In the genomic region with DNA sequence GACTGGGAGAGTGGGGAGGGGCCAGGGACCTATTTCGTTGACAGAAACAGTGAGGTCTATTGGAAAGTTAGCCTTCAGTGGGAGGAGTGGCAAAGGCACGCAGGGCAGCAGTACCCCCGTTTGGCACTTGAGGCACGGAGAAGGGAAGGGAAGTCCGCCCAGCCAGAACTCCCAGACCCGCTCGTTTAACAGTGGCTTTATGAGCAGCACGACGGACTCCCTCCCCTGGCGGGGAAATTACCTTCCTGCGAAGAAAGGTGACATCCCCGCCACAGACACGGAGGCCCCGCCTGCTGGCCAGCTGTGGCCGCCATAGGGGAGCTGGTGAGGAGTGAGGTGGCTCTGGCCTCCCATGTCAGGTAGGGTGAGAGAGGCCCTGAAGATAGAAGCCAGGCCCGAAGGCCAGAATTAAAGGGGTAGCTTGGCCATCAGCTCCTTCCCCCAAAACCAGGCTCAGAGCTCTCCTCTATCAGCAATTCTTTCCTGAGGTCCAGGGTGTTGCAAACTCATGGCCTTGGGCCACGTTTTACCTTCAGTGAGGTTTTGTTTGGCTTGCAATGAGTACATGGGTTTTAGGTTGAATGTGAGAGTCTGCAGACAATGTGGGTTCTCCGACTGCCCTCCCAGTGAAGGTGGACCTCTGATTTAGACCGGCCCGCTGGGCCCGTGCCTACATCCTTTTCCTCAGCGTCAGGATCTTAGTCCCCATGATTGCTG, we compare ENCODE assay signal across 8 cellular contexts.
DNase-seq lines count a peak whose midpoint lies in the region; ATAC-seq, FAIRE-seq and TF ChIP-seq lines count a peak whose summit lies in the region.

No MANE protein-coding gene starts in this region.

- H3K36me3 Mint-ChIP-seq in CD8-positive, alpha-beta T cell: no peaks in the 10 kb centered on the region
- peaks cover 2% of the 10 kb centered on the region for H3K36me3 Mint-ChIP-seq in activated naive CD8-positive, alpha-beta T cell treated with anti-CD3 and anti-CD28 coated beads for 36 hours

- POLR2A ChIA-PET in CD8-positive, alpha-beta T cell (lab: Charles Lee): no interaction called here

- H3K4me1 Mint-ChIP-seq in CD8-positive, alpha-beta T cell (ENCODE audit: low read depth): peaks cover 11% of the 10 kb centered on the region
- H3K4me1 Mint-ChIP-seq in activated naive CD8-positive, alpha-beta T cell treated with anti-CD3 and anti-CD28 coated beads for 36 hours: peaks cover 19% of the 10 kb centered on the region

- peaks cover 9% of the 10 kb centered on the region for H3K4me1 ChIP-seq in CD8-positive, alpha-beta T cell (ENCODE audit: insufficient read depth, low read length)
- peaks cover 61% of the 10 kb centered on the region for H3K4me1 ChIP-seq in mesenchymal stem cell (ENCODE audit: control insufficient read depth, insufficient read depth, low read depth, low read length)

- peak overlapping the region; percentile 70 for H4K91ac ChIP-seq in mesenchymal stem cell (ENCODE audit: low read length)

- no peak overlapping the region for H3K23ac ChIP-seq in mesenchymal stem cell (ENCODE audit: low read length in 2 of 2)

- FAIRE-seq in H54 (lab: Jason Lieb, UNC): no peak

- H3K36me3 ChIP-seq in CD8-positive, alpha-beta T cell (ENCODE audit: insufficient read depth, low read length): no peaks in the 10 kb centered on the region
- H3K36me3 ChIP-seq in mesenchymal stem cell (ENCODE audit: control insufficient read depth in 1 of 2, insufficient read depth in 2 of 2, low read depth in 1 of 2, low read length in 2 of 2): no peaks in the 10 kb centered on the region

- peak overlapping the region; percentile 74 for H2BK120ac ChIP-seq in mesenchymal stem cell (ENCODE audit: low read depth, low read length)

- no peaks in the 10 kb centered on the region for H3K9me3 ChIP-seq in CD8-positive, alpha-beta T cell (ENCODE audit: low read length)
- no peaks in the 10 kb centered on the region for H3K9me3 ChIP-seq in mesenchymal stem cell (ENCODE audit: control insufficient read depth, low read length)

- peak overlapping the region; percentile 63 for H2BK5ac ChIP-seq in mesenchymal stem cell (ENCODE audit: low read depth, low read length, poor library complexity, severe bottlenecking)

- 54% methylated on average over 20 of the region's 22 CpGs for WGBS in mesenchymal stem cell

- peak overlapping the region; percentile 23 to 75 for H3K18ac ChIP-seq in mesenchymal stem cell (ENCODE audit: low read depth in 1 of 2, low read length in 2 of 2)

- peaks cover 15% of the 10 kb centered on the region for H3K27me3 ChIP-seq in CD8-positive, alpha-beta T cell (ENCODE audit: insufficient read depth, low read length)
- no peaks in the 10 kb centered on the region for H3K27me3 ChIP-seq in mesenchymal stem cell (ENCODE audit: control insufficient read depth in 1 of 2, insufficient read depth in 1 of 2, low read length in 2 of 2)

- peak overlapping the region; percentile 85 for H2AK5ac ChIP-seq in mesenchymal stem cell (ENCODE audit: low read length, severe bottlenecking)

- CTCF ChIA-PET in CD8-positive, alpha-beta T cell (lab: Charles Lee): interaction anchor here (0.9 kb wide), 1 partner anchor 75 kb away, joined by 3 read pairs; no protein-coding TSS in a partner anchor

- no peaks in the 10 kb centered on the region for H3K9me3 Mint-ChIP-seq in CD8-positive, alpha-beta T cell
- H3K9me3 Mint-ChIP-seq in activated naive CD8-positive, alpha-beta T cell treated with anti-CD3 and anti-CD28 coated beads for 36 hours: no peaks in the 10 kb centered on the region

- H2BK12ac ChIP-seq in mesenchymal stem cell (ENCODE audit: low read length in 2 of 2): peak overlapping the region; percentile 2 to 50

- peak overlapping the region; percentile 81 for H3K4me2 ChIP-seq in mesenchymal stem cell (ENCODE audit: low read length, poor library complexity, severe bottlenecking)

- H3K14ac ChIP-seq in mesenchymal stem cell (ENCODE audit: low read length in 2 of 2): no peak overlapping the region

- H4K8ac ChIP-seq in mesenchymal stem cell (ENCODE audit: low read length): no peak overlapping the region

- no peaks in the 10 kb centered on the region for H3K79me1 ChIP-seq in mesenchymal stem cell (replicated peaks; ENCODE audit: low read length, poor library complexity, severe bottlenecking)

- H3K27ac Mint-ChIP-seq in CD8-positive, alpha-beta T cell: no peak overlapping the region
- H3K27ac Mint-ChIP-seq in activated naive CD8-positive, alpha-beta T cell treated with anti-CD3 and anti-CD28 coated beads for 36 hours: no peak overlapping the region

- no peak for ATAC-seq in CD8-positive, alpha-beta T cell
- no peak for ATAC-seq in HG03439 (IDR thresholded peaks at IDR 0.05; ENCODE audit: unreplicated experiment)

- DNase-seq in CD8-positive, alpha-beta T cell: no peak
- peak; percentile 29 for DNase-seq in activated naive CD8-positive, alpha-beta T cell treated with anti-CD3 and anti-CD28 coated beads for 36 hours
- DNase-seq in mesenchymal stem cell (no peak), ACHN (no peak), NCI-H345 (lab: John Stamatoyannopoulos, UW) (no peak), H54 (ENCODE audit: insufficient read length, low spot score) (no peak)

- peak overlapping the region; percentile 64 for H3K9ac ChIP-seq in mesenchymal stem cell (ENCODE audit: low read length)

- H3K27me3 Mint-ChIP-seq in CD8-positive, alpha-beta T cell (ENCODE audit: low read depth): peaks cover 47% of the 10 kb centered on the region
- peaks cover 42% of the 10 kb centered on the region for H3K27me3 Mint-ChIP-seq in activated naive CD8-positive, alpha-beta T cell treated with anti-CD3 and anti-CD28 coated beads for 36 hours

- no peak for TF ChIP-seq CTCF in CD8-positive, alpha-beta T cell (IDR thresholded peaks at IDR 0.05)

- in situ Hi-C loops in ACHN (cut with HindIII; ENCODE audit: low pct_ligation_motif_present, low pct_unique_long_range_greater_than_20kb, low sequenced_read_pairs): no loop called here

- H2BK15ac ChIP-seq in mesenchymal stem cell (ENCODE audit: low read depth, poor library complexity, severe bottlenecking): peak overlapping the region; percentile 64

- H2AFZ ChIP-seq in mesenchymal stem cell (ENCODE audit: low read depth, low read length): no peak overlapping the region

- intact Hi-C loops in CD8-positive, alpha-beta T cell (cut with DNase I, micrococcal nuclease): loop anchor here (2.0 to 5.0 kb wide), 2 partner anchors 231 to 233 kb away; partner anchors contain the start of gene VEGFA (in 2 of the 2)

- peak overlapping the region; percentile 52 for H3K4me3 ChIP-seq in CD8-positive, alpha-beta T cell (ENCODE audit: low read depth, low read length)
- H3K4me3 ChIP-seq in mesenchymal stem cell (ENCODE audit: insufficient read depth in 1 of 2, low read depth in 1 of 2, low read length in 2 of 2): peak overlapping the region in 1 of 2 experiments; percentile 68

- H3K4me3 Mint-ChIP-seq in CD8-positive, alpha-beta T cell: peak overlapping the region; percentile 76
- peak overlapping the region; percentile 52 for H3K4me3 Mint-ChIP-seq in activated naive CD8-positive, alpha-beta T cell treated with anti-CD3 and anti-CD28 coated beads for 36 hours

- TF ChIP-seq POLR2A in GM18526 (IDR thresholded peaks at IDR 0.05; ENCODE audit: extremely low read depth, insufficient read length) (peak; percentile 37), H54 (IDR thresholded peaks at IDR 0.05; ENCODE audit: low read depth, low read length) (no peak)

- no peak overlapping the region for H3K27ac ChIP-seq in CD8-positive, alpha-beta T cell (ENCODE audit: low read depth, low read length)
- H3K27ac ChIP-seq in mesenchymal stem cell (ENCODE audit: low read length, poor library complexity, severe bottlenecking): no peak overlapping the region

- H3K4ac ChIP-seq in mesenchymal stem cell (ENCODE audit: low read depth in 1 of 2, low read length in 2 of 2): peak overlapping the region in 1 of 2 experiments; percentile 3
